1 cellular context compared by ENCODE assay signal in the genomic region with DNA sequence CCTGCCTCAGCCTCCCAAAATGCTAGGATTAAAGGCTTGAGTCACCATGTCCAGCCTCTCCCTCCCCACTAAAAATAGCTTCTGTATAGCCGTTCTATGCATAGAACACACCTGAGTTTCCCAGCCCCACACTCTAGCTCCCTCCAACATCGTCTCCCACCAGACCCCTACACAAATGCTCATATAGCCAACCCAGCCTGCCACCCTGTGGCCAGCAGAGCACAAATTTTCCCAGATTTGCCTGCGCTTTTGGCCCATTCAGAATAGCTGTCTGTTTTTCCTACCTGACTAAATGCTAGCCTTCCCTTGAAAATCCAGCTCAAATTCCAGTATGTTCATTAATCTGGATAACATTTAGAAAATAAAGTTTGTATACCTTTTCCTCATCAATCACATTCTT.
TF ChIP-seq lines count a peak whose summit lies in the region.

No MANE protein-coding gene starts in this region.

TF ChIP-seq in K562, 482 proteins besides CTCF, POLR2A, EP300 and RAD21 (continued from another document):
- TF ChIP-seq, protein P1, sequence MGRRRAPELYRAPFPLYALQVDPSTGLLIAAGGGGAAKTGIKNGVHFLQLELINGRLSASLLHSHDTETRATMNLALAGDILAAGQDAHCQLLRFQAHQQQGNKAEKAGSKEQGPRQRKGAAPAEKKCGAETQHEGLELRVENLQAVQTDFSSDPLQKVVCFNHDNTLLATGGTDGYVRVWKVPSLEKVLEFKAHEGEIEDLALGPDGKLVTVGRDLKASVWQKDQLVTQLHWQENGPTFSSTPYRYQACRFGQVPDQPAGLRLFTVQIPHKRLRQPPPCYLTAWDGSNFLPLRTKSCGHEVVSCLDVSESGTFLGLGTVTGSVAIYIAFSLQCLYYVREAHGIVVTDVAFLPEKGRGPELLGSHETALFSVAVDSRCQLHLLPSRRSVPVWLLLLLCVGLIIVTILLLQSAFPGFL (CRISPR knock-in tag; IDR thresholded peaks at IDR 0.05), result no peak
- TF ChIP-seq RBBP5 (IDR thresholded peaks at IDR 0.05; ENCODE audit: borderline replicate concordance, insufficient read depth, low read length, poor library complexity, severe bottlenecking) (no peak), NCOR1 (IDR thresholded peaks at IDR 0.05) (no peak), KAT8 (IDR thresholded peaks at IDR 0.05; ENCODE audit: low read depth) (no peak), SRF (CRISPR knock-in tag; IDR thresholded peaks at IDR 0.05) (no peak), HDAC3 (IDR thresholded peaks at IDR 0.05; ENCODE audit: borderline replicate concordance, partially characterized antibody) (no peak), RHOXF2B (CRISPR knock-in tag; conservative IDR thresholded peaks at IDR 0.05) (no peak), RBFOX2 (IDR thresholded peaks at IDR 0.05; ENCODE audit: low read depth, low read length) (no peak), HDAC8 (tag; IDR thresholded peaks at IDR 0.05) (no peak), HMG20B (CRISPR knock-in tag; IDR thresholded peaks at IDR 0.05) (no peak), CSDE1 (IDR thresholded peaks at IDR 0.05) (no peak), PRPF4 (IDR thresholded peaks at IDR 0.05; ENCODE audit: insufficient read depth, low read depth, low read length, poor library complexity, severe bottlenecking) (no peak), SETDB1 (IDR thresholded peaks at IDR 0.05; ENCODE audit: low read length) (no peak), GABPA (tag; conservative IDR thresholded peaks at IDR 0.05; ENCODE audit: low read depth) (no peak)
- TF ChIP-seq, protein P2, sequence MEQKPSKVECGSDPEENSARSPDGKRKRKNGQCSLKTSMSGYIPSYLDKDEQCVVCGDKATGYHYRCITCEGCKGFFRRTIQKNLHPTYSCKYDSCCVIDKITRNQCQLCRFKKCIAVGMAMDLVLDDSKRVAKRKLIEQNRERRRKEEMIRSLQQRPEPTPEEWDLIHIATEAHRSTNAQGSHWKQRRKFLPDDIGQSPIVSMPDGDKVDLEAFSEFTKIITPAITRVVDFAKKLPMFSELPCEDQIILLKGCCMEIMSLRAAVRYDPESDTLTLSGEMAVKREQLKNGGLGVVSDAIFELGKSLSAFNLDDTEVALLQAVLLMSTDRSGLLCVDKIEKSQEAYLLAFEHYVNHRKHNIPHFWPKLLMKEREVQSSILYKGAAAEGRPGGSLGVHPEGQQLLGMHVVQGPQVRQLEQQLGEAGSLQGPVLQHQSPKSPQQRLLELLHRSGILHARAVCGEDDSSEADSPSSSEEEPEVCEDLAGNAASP (IDR thresholded peaks at IDR 0.05), result no peak
- TF ChIP-seq, protein P3, sequence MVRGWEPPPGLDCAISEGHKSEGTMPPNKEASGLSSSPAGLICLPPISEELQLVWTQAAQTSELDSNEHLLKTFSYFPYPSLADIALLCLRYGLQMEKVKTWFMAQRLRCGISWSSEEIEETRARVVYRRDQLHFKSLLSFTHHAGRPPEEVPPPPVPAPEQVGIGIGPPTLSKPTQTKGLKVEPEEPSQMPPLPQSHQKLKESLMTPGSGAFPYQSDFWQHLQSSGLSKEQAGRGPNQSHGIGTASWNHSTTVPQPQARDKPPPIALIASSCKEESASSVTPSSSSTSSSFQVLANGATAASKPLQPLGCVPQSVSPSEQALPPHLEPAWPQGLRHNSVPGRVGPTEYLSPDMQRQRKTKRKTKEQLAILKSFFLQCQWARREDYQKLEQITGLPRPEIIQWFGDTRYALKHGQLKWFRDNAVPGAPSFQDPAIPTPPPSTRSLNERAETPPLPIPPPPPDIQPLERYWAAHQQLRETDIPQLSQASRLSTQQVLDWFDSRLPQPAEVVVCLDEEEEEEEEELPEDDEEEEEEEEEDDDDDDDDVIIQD (CRISPR knock-in tag; IDR thresholded peaks at IDR 0.05), result no peak
